Comparison of ENCODE assay signal across 8 cellular contexts in genomic region chr6:83429857-83430605, GRCh38. TPM values are rescaled to one million over a fixed set of nuclear protein-coding genes. Genes with fewer than 3 reads are reported as not detected.
DNase-seq lines count a peak whose midpoint lies in the region; ATAC-seq and TF ChIP-seq lines count a peak whose summit lies in the region.

No MANE protein-coding gene starts in this region.

- peaks cover 44% of the 10 kb centered on the region for H3K27me3 Mint-ChIP-seq in activated T-cell treated with anti-CD3 and anti-CD28 coated beads, Interleukin-2, amount 50 U/mL, for 24 hours

- DNase-seq in activated T-cell treated with anti-CD3 and anti-CD28 coated beads, Interleukin-2, amount 50 U/mL, for 24 hours, result no peak
- DNase-seq in activated T-cell treated with anti-CD3 and anti-CD28 coated beads, Interleukin-2, amount 50 U/mL, for 48 hours, result no peak
- DNase-seq in HT1080 (ENCODE audit: low read depth), result peak; percentile 42
- peak; percentile 20 to 45 (median 32) for DNase-seq in body of pancreas
- peak; percentile 22 for DNase-seq in iPS-NIHi7 (ENCODE audit: extremely low spot score)
- no peak for DNase-seq in smooth muscle cell (lab: John Stamatoyannopoulos, UW; ENCODE audit: unreplicated experiment)
- DNase-seq in GM13977 (ENCODE audit: low spot score), result no peak
- DNase-seq in NCI-H1048 (lab: John Stamatoyannopoulos, UW), result no peak

- peaks cover 18% of the 10 kb centered on the region for H3F3A ChIP-seq in smooth muscle cell (ENCODE audit: low read depth)

- TF ChIP-seq POLR2A in body of pancreas (IDR thresholded peaks at IDR 0.05), result no peak

- ATAC-seq in body of pancreas, result peak; percentile 41

- H3K9me3 ChIP-seq in body of pancreas (no peaks in the 10 kb centered on the region), smooth muscle cell (replicated peaks; ENCODE audit: low read depth) (peaks cover 1% of the 10 kb centered on the region)

- H3K4me1 Mint-ChIP-seq in activated T-cell treated with anti-CD3 and anti-CD28 coated beads, Interleukin-2, amount 50 U/mL, for 24 hours (ENCODE audit: low read depth), result peaks cover 3% of the 10 kb centered on the region

- peaks cover 31% of the 10 kb centered on the region for H3K4me1 ChIP-seq in body of pancreas
- H3K4me1 ChIP-seq in smooth muscle cell (ENCODE audit: low read depth), result peaks cover 5% of the 10 kb centered on the region

- no peaks in the 10 kb centered on the region for H3K27me3 ChIP-seq in body of pancreas
- H3K27me3 ChIP-seq in smooth muscle cell (ENCODE audit: low read depth), result no peaks in the 10 kb centered on the region

- no peaks in the 10 kb centered on the region for H3K36me3 Mint-ChIP-seq in activated T-cell treated with anti-CD3 and anti-CD28 coated beads, Interleukin-2, amount 50 U/mL, for 24 hours (ENCODE audit: low read depth)

- H3K36me3 ChIP-seq in body of pancreas (replicated peaks in 1 of 2; ENCODE audit: insufficient read depth in 1 of 2, low read depth in 2 of 2) (no peaks in the 10 kb centered on the region), smooth muscle cell (ENCODE audit: low read depth) (peaks cover 5% of the 10 kb centered on the region)

- H3K79me2 ChIP-seq in smooth muscle cell (ENCODE audit: low read depth), result peaks cover 56% of the 10 kb centered on the region

- peaks cover 5% of the 10 kb centered on the region for H3K9me3 Mint-ChIP-seq in activated T-cell treated with anti-CD3 and anti-CD28 coated beads, Interleukin-2, amount 50 U/mL, for 24 hours

- peak overlapping the region; percentile 98 for H3K4me2 ChIP-seq in smooth muscle cell

- H3K27ac ChIP-seq in body of pancreas (peak overlapping the region; percentile 66 to 79 (median 70)), smooth muscle cell (ENCODE audit: low read depth) (peak overlapping the region; percentile 84)

- peak overlapping the region; percentile 94 for H3K9ac ChIP-seq in smooth muscle cell (ENCODE audit: low read depth)

- H3K4me3 ChIP-seq in body of pancreas (peak overlapping the region; percentile 34 to 44), smooth muscle cell (peak overlapping the region; percentile 79)

- no peak for TF ChIP-seq CTCF in body of pancreas (IDR thresholded peaks at IDR 0.05)
- TF ChIP-seq CTCF in smooth muscle cell (IDR thresholded peaks at IDR 0.05; ENCODE audit: borderline replicate concordance, insufficient read depth, poor library complexity, severe bottlenecking), result no peak
- no peak for TF ChIP-seq CTCF in GM13977 (IDR thresholded peaks at IDR 0.05; ENCODE audit: extremely low read depth, insufficient read depth, missing control alignments)

- intact Hi-C loops in body of pancreas (cut with DNase I), result no loop called here

- H3K4me3 Mint-ChIP-seq in activated T-cell treated with anti-CD3 and anti-CD28 coated beads, Interleukin-2, amount 50 U/mL, for 24 hours, result peak overlapping the region; percentile 18

- in situ Hi-C loops in GM13977 (cut with MboI; ENCODE audit: low pct_unique_long_range_greater_than_20kb, low sequenced_read_pairs, unreplicated experiment), result no loop called here

- H2AFZ ChIP-seq in smooth muscle cell (ENCODE audit: low read depth), result peak overlapping the region; percentile 26

- 38 to 46% methylated on average over 13 of the region's 13 CpGs for WGBS in body of pancreas, 2 donors
- WGBS in smooth muscle cell (ENCODE audit: low lambda C conversion rate), result 22% methylated on average over 13 of the region's 13 CpGs

- H4K20me1 ChIP-seq in smooth muscle cell (ENCODE audit: low read depth), result no peaks in the 10 kb centered on the region

- H3K27ac Mint-ChIP-seq in activated T-cell treated with anti-CD3 and anti-CD28 coated beads, Interleukin-2, amount 50 U/mL, for 24 hours, result no peak overlapping the region

RNA-seq across cellular contexts. Expression of gene ME1, which starts 0.8 kb away (rescaled TPM):
- 12.1 and 22.0 TPM in 2 replicates for total RNA-seq in HT1080 (2014; rRNA removed; shearing (Covaris generic))
- 22.5 and 28.7 TPM in 2 replicates for polyA plus RNA-seq in HT1080 (2015; cell fraction: cytosol; rRNA removed)
- polyA plus RNA-seq in HT1080 (2015; cell fraction: nucleus; rRNA removed), result 22.9 and 23.0 TPM in 2 replicates
- total RNA-seq in body of pancreas (10 to 100 TPM in 1 of 2 donors, 1 to 10 TPM in 1; 7.9 to 10.4 TPM), smooth muscle cell (29.4 and 32.4 TPM in 2 replicates)
- 31.4 and 32.0 TPM in 2 replicates for polyA plus RNA-seq in smooth muscle cell

Comparison
In these comparisons a context has a peak if more than half of its experiments do, and no peak if none do; other contexts are left out.
1. DNase-seq: peak in HT1080 (single experiment), body of pancreas (4 of 4) and iPS-NIHi7 (single experiment); none in activated T-cell treated with anti-CD3 and anti-CD28 coated beads, Interleukin-2, amount 50 U/mL, for 24 hours (single experiment), activated T-cell treated with anti-CD3 and anti-CD28 coated beads, Interleukin-2, amount 50 U/mL, for 48 hours (0 of 2), smooth muscle cell (single experiment), GM13977 (single experiment) and NCI-H1048 (single experiment).